In the genomic region with DNA sequence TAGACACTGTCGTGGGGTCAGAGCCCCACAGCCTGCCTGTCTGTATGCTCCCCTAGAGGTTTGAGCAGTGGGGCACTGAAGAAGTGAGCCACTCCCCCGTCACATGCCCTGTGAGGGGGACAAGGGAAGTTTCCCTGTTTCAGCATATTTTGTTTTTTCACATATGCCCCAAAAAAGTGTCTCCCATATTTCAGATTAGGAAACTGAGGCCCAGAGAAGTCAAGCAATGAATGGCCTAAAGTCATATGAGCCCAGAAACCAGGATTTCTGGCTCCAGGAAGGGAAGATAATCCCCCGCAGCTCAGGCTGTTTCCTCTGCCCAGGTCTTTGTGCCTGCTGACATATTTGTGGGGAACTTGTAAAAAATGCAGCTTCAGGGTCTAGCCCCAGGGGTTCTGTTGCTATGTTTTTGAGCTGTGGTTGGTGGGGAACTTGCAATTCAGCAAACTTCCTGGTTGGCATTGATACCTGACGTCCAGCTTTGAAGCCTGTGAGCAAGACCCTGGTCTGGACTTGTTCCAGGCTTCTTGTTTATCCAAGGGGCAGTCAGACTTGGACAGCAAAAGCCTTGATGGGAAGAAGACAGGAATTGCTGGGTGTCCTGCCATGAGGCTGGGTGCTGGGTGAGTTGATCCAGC, we compare ENCODE assay signal across 13 cellular contexts.
"Had no signal": no experiment of that assay in that cellular context is flagged by ENCODE, and none has a peak within 500 bp of the region (broad histone marks: within the 10 kb centered on the region; RNA-seq: fewer than 3 reads in every experiment).

No MANE protein-coding gene starts in this region.

- DNase-seq: activated CD4-positive, alpha-beta memory T cell treated with anti-CD3 and anti-CD28 coated beads, Interleukin-2, amount 10 ng/mL, durations not matched to agents 7 days and 5 days; activated CD4-positive, alpha-beta T cell treated with anti-CD3 and anti-CD28 coated beads for 1 hour; activated CD8-positive, alpha-beta memory T cell treated with anti-CD3 and anti-CD28 coated beads, Interleukin-2, amount 50 U/mL, for 48 hours; activated naive CD8-positive, alpha-beta T cell treated with anti-CD3 and anti-CD28 coated beads, Interleukin-2, amount 10 ng/mL, durations not matched to agents 7 days and 5 days; foreskin keratinocyte; left ventricle myocardium inferior; natural killer cell; nucleus accumbens; right cardiac atrium; T-helper 9 cell; transverse colon had no signal

- H3K27ac ChIP-seq: foreskin keratinocyte, left ventricle myocardium inferior, transverse colon had no signal

- H3K4me1 ChIP-seq: foreskin keratinocyte, left ventricle myocardium inferior, transverse colon had no signal

- H3K36me3 ChIP-seq: left ventricle myocardium inferior, transverse colon had no signal

- H3K4me2 ChIP-seq: smooth muscle cell had no signal

- H3K9me3 ChIP-seq: left ventricle myocardium inferior, transverse colon had no signal

- H3K27me3 ChIP-seq: transverse colon had no signal

- H3K4me3 ChIP-seq: left ventricle myocardium inferior, smooth muscle cell, transverse colon had no signal

- ATAC-seq: foreskin keratinocyte; natural killer cell; right cardiac atrium; stimulated activated memory B cell treated with anti-CD40 and anti-IgM and Interleukin-4, amounts not matched to agents 10 μg/mL and 1 μg/mL and 100 μg/mL, for 72 hours had no signal
